ENCODE assay signal across 20 cellular contexts in the genomic region with DNA sequence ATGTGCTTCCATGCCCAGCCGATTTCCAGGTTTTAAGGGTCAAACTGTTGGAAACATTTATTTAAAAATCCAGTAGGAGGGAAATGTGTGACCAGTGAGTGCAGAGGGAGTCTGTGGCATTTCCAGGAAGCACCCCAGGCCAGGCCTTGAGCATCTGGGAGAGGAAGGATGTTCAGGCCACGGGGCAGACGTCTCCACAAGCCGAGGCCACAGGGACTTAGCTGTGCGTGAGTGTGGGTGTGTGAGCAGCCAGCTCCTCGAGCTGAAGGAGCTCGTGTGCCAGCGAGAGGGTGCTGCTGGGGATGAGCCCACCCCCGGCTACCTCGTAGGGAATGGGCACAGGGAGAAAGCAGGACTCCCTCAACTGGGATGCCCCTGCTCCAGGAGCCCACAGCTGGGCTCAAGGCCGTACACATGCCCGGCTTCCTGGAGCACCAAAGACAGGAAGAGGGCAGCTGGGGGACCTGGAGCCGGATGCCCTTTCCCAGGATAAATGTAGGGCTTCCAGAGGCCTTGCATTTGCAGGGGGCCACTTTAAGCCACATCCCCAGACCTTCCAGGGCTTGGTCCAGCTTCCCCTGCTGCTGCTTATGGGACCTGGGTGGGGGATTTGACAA. TPM values are rescaled to one million over a fixed set of nuclear protein-coding genes. Genes with fewer than 3 reads are reported as not detected.
DNase-seq lines count a peak whose midpoint lies in the region; ATAC-seq and TF ChIP-seq lines count a peak whose summit lies in the region.
"Had no signal": no experiment of that assay in that cellular context is flagged by ENCODE, and none has a peak within 500 bp of the region (broad histone marks: within the 10 kb centered on the region; RNA-seq: fewer than 3 reads in every experiment).

No MANE protein-coding gene starts in this region.

- H3K4me1 ChIP-seq in IMR-90 (ENCODE audit: control insufficient read depth, insufficient read depth, low read length) (no peaks in the 10 kb centered on the region), spleen (peaks cover 0 to 37% (median 17%) of the 10 kb centered on the region in 6 donors)
- no peaks in the 10 kb centered on the region for H3K4me1 ChIP-seq in naive thymus-derived CD4-positive, alpha-beta T cell (ENCODE audit: control insufficient read depth in 2 of 2, insufficient read depth in 2 of 2, low read length in 2 of 2)
- H3K4me1 ChIP-seq: Caco-2 had no signal

- H4K5ac ChIP-seq in IMR-90 (ENCODE audit: low read depth, low read length), result no peak overlapping the region

- TF ChIP-seq RAD21 in IMR-90 (IDR thresholded peaks at IDR 0.05; ENCODE audit: low read length), result no peak

- H4K91ac ChIP-seq in IMR-90 (ENCODE audit: insufficient read depth, low read depth, low read length), result no peak overlapping the region

- DNase-seq in NCI-H82 (lab: John Stamatoyannopoulos, UW) (peak; percentile 60), NCI-H82 treated with DMSO at 0.1 percent for 48 hours (lab: John Stamatoyannopoulos, UW; ENCODE audit: unreplicated experiment) (no peak), IMR-90 (no peak), UCSD-AML1 (lab: John Stamatoyannopoulos, UW; ENCODE audit: unreplicated experiment) (peak; percentile 42), spleen (no peak)
- no peak for DNase-seq in naive thymus-derived CD4-positive, alpha-beta T cell
- DNase-seq: 8988T; Caco-2; CD4-positive, CD25-positive, alpha-beta regulatory T cell; CD8-positive, alpha-beta T cell; DMS153; DMS79 treated with DMSO at 0.1 percent for 48 hours; GF-D8; GM23248; H7; HCEC 1CT had no signal

- H2AFZ ChIP-seq in IMR-90 (replicated peaks; ENCODE audit: low read length, poor library complexity), result no peak overlapping the region
- H2AFZ ChIP-seq: GM23248 had no signal

- intact Hi-C loops in IMR-90 (cut with micrococcal nuclease) (no loop called here), spleen (cut with DNase I; ENCODE audit: low total_unique reads) (no loop called here)
- intact Hi-C loops in naive thymus-derived CD4-positive, alpha-beta T cell (cut with micrococcal nuclease), result no loop called here

- H3K36me3 Mint-ChIP-seq in naive thymus-derived CD4-positive, alpha-beta T cell, result peaks cover 0 to 4% (median 0%) of the 10 kb centered on the region in 5 donors
- H3K36me3 Mint-ChIP-seq: CD4-positive, CD25-positive, alpha-beta regulatory T cell; CD8-positive, alpha-beta T cell had no signal

- H2BK20ac ChIP-seq in IMR-90 (ENCODE audit: low read depth, low read length), result no peak overlapping the region

- H3K4me3 ChIP-seq in IMR-90 (ENCODE audit: insufficient read depth, low read depth, low read length), result no peak overlapping the region
- peak overlapping the region in 1 of 8 donors; percentile 7 for H3K4me3 ChIP-seq in spleen
- H3K4me3 ChIP-seq in naive thymus-derived CD4-positive, alpha-beta T cell (ENCODE audit: low read length), result no peak overlapping the region
- H3K4me3 ChIP-seq: BLaER1, GM23248 had no signal

- H2AK5ac ChIP-seq in IMR-90 (ENCODE audit: low read depth, low read length), result no peak overlapping the region

- no peaks in the 10 kb centered on the region for H3K9me3 Mint-ChIP-seq in naive thymus-derived CD4-positive, alpha-beta T cell
- H3K9me3 Mint-ChIP-seq: CD8-positive, alpha-beta T cell had no signal

- no peak overlapping the region for H3K18ac ChIP-seq in IMR-90 (ENCODE audit: low read depth, low read length)

- 81% methylated on average over 3 of the region's 13 CpGs; no CpG with 5 or more reads in 1 of the 2 experiments for WGBS in IMR-90 (ENCODE audit: extremely low coverage in 2 of 2, insufficient read length in 1 of 2), 2 experiments
- 42 to 55% (median 49%) methylated on average over 5 to 13 of the region's 13 CpGs for whole genome bisulfite sequencing in spleen, 5 donors

- H3K14ac ChIP-seq in IMR-90 (replicated peaks; ENCODE audit: low read depth, low read length), result no peak overlapping the region

- H4K20me1 ChIP-seq in IMR-90 (ENCODE audit: insufficient read depth, low read length), result peaks cover 4% of the 10 kb centered on the region; the same call in 1 of the 2 replicates

- no peak overlapping the region for H2BK120ac ChIP-seq in IMR-90 (ENCODE audit: low read depth, low read length)

- in situ Hi-C loops in IMR-90 (cut with MboI; ENCODE audit: low sequenced_read_pairs), result no loop called here

- no peaks in the 10 kb centered on the region for H3K4me1 Mint-ChIP-seq in naive thymus-derived CD4-positive, alpha-beta T cell
- H3K4me1 Mint-ChIP-seq: B cell; CD4-positive, CD25-positive, alpha-beta regulatory T cell had no signal

- H3K36me3 ChIP-seq in IMR-90 (ENCODE audit: control insufficient read depth, insufficient read depth, low read length), result peaks cover 2% of the 10 kb centered on the region; the same call in 1 of the 2 replicates
- no peaks in the 10 kb centered on the region for H3K36me3 ChIP-seq in spleen
- H3K36me3 ChIP-seq in naive thymus-derived CD4-positive, alpha-beta T cell (ENCODE audit: control insufficient read depth in 2 of 3, insufficient read depth in 3 of 3, low read length in 3 of 3), result no peaks in the 10 kb centered on the region
- H3K36me3 ChIP-seq: BLaER1 had no signal

- H2AK9ac ChIP-seq in IMR-90 (replicated peaks; ENCODE audit: low read depth, low read length, poor library complexity), result peak overlapping the region; percentile 11

- CTCF ChIA-PET in IMR-90 (lab: Yijun Ruan, JAX), result no interaction called here
- CTCF ChIA-PET in naive thymus-derived CD4-positive, alpha-beta T cell (lab: Charles Lee), result no interaction called here

- no peak overlapping the region for H2BK15ac ChIP-seq in IMR-90 (ENCODE audit: low read depth, low read length)

- H3K9me3 ChIP-seq in IMR-90 (ENCODE audit: control insufficient read depth, insufficient read depth, low read length), result no peaks in the 10 kb centered on the region
- no peaks in the 10 kb centered on the region for H3K9me3 ChIP-seq in spleen
- no peaks in the 10 kb centered on the region for H3K9me3 ChIP-seq in naive thymus-derived CD4-positive, alpha-beta T cell (ENCODE audit: control insufficient read depth in 2 of 3, low read length in 3 of 3)
- H3K9me3 ChIP-seq: BLaER1, Caco-2 had no signal

- POLR2A ChIA-PET in IMR-90 (lab: Charles Lee; ENCODE audit: unreplicated experiment), result no interaction called here
- POLR2A ChIA-PET in naive thymus-derived CD4-positive, alpha-beta T cell (lab: Charles Lee), result interaction anchor here (0.9 kb wide), 1 partner anchor 9 kb away, joined by 4 read pairs; no protein-coding TSS in a partner anchor

- H3K56ac ChIP-seq in IMR-90 (ENCODE audit: extremely low read depth, insufficient read depth, low read length), result no peak overlapping the region

- H3K79me1 ChIP-seq in IMR-90 (ENCODE audit: low read depth in 1 of 2, low read length in 2 of 2), result no peaks in the 10 kb centered on the region

- H3K27ac Mint-ChIP-seq in naive thymus-derived CD4-positive, alpha-beta T cell, result no peak overlapping the region
- H3K27ac Mint-ChIP-seq: B cell; CD4-positive, CD25-positive, alpha-beta regulatory T cell; CD8-positive, alpha-beta T cell had no signal

- no peak overlapping the region for H3K9ac ChIP-seq in IMR-90 (ENCODE audit: low read depth, low read length)
- H3K9ac ChIP-seq: BLaER1, GM23248 had no signal

- H3K23ac ChIP-seq in IMR-90 (ENCODE audit: low read depth, low read length), result no peak overlapping the region

- H3K4me3 Mint-ChIP-seq in naive thymus-derived CD4-positive, alpha-beta T cell, result no peak overlapping the region
- H3K4me3 Mint-ChIP-seq: B cell; CD4-positive, CD25-positive, alpha-beta regulatory T cell; CD8-positive, alpha-beta T cell had no signal

- dilution Hi-C loops in IMR-90 (cut with HindIII; ENCODE audit: low sequenced_read_pairs, unreplicated experiment), result no loop called here

- BruUV-seq in IMR-90 (replicated peaks; lab: Mats Ljungman, UMichigan), result no TSS peak

- H3K4me2 ChIP-seq in IMR-90 (ENCODE audit: low read depth, low read length), result no peak overlapping the region
- H3K4me2 ChIP-seq: BLaER1 had no signal

- TF ChIP-seq POLR2A in IMR-90 (IDR thresholded peaks at IDR 0.05; ENCODE audit: low read depth, low read length) (no peak), spleen (IDR thresholded peaks at IDR 0.05) (no peak)

- peaks cover 22% of the 10 kb centered on the region; the same call in 1 of the 2 replicates for H3K27me3 ChIP-seq in IMR-90 (ENCODE audit: control insufficient read depth, insufficient read depth, low read length)
- H3K27me3 ChIP-seq in spleen (replicated peaks in 1 of 7), result peaks cover 0 to 76% (median 11%) of the 10 kb centered on the region in 7 donors
- H3K27me3 ChIP-seq in naive thymus-derived CD4-positive, alpha-beta T cell (ENCODE audit: control insufficient read depth in 2 of 2, insufficient read depth in 2 of 2, low read length in 2 of 2), result no peaks in the 10 kb centered on the region

- H4K8ac ChIP-seq in IMR-90 (ENCODE audit: low read depth in 2 of 2, low read length in 2 of 2), result no peak overlapping the region

- H3K27me3 Mint-ChIP-seq in naive thymus-derived CD4-positive, alpha-beta T cell, result peaks cover 26 to 41% (median 35%) of the 10 kb centered on the region in 5 donors

- H2BK5ac ChIP-seq in IMR-90 (ENCODE audit: low read depth, low read length, poor library complexity, severe bottlenecking), result no peak overlapping the region

- TF ChIP-seq CTCF in IMR-90 (conservative IDR thresholded peaks at IDR 0.05; ENCODE audit: low read depth, low read length) (no peak), spleen (IDR thresholded peaks at IDR 0.05 in 8 of 11, conservative IDR thresholded peaks at IDR 0.05 in 3 of 11) (no peak)

- ATAC-seq in IMR-90 (ENCODE audit: low read depth) (no peak), GM21786 (IDR thresholded peaks at IDR 0.05; ENCODE audit: unreplicated experiment) (no peak)
- ATAC-seq in naive thymus-derived CD4-positive, alpha-beta T cell, result no peak
- ATAC-seq: CD8-positive, alpha-beta T cell had no signal

- H3K9me1 ChIP-seq in IMR-90 (ENCODE audit: insufficient read depth, low read length), result no peaks in the 10 kb centered on the region

- no peak overlapping the region for H3K4ac ChIP-seq in IMR-90 (ENCODE audit: low read depth, low read length)

- no peak overlapping the region for H3K27ac ChIP-seq in IMR-90 (ENCODE audit: insufficient read depth, low read length)
- H3K27ac ChIP-seq in spleen, result peak overlapping the region in 7 of 8 donors; percentile 22 to 65 (median 49)
- no peak overlapping the region for H3K27ac ChIP-seq in naive thymus-derived CD4-positive, alpha-beta T cell (ENCODE audit: low read depth, low read length)
- H3K27ac ChIP-seq: BLaER1, C4-2B, GM23248 had no signal

RNA-seq across cellular contexts. Expression of a gene that starts 12.5 kb away (rescaled TPM):
- total RNA-seq in IMR-90 (2012; rRNA removed) (20.8 and 23.3 TPM in 2 replicates), spleen (10 to 100 TPM in 1 of 7 donors, 1 to 10 TPM in 5, under 1 TPM in 1; 0.60 to 14.0 (median 7.3) TPM)
- polyA plus RNA-seq in IMR-90 (2012; rRNA removed) (39.5 and 47.0 TPM in 2 replicates), spleen (under 1 TPM; 0.04 to 0.48 (median 0.15) TPM)
- 40.9 and 41.7 TPM in 2 replicates for polyA plus RNA-seq in IMR-90 (2012; cell fraction: cytosol; rRNA removed)
- polyA plus RNA-seq in IMR-90 (2012; cell fraction: nucleus; rRNA removed; ENCODE audit: low replicate concordance), result 52.2 and 63.8 TPM in 2 replicates
- total RNA-seq in naive thymus-derived CD4-positive, alpha-beta T cell, result 10 to 100 TPM in 1 of 5 experiments, under 1 TPM in 3, not detected in 1; 0.11 to 98.0 (median 0.35) TPM
- polyA plus RNA-seq in naive thymus-derived CD4-positive, alpha-beta T cell, result not detected

RNA-seq across cellular contexts. Expression of a gene that starts 48.9 kb away (rescaled TPM):
- total RNA-seq in IMR-90 (2012; rRNA removed), result 9.4 and 15.1 TPM in 2 replicates
- 30.3 and 33.4 TPM in 2 replicates for polyA plus RNA-seq in IMR-90 (2012; rRNA removed)
- 42.5 and 47.9 TPM in 2 replicates for polyA plus RNA-seq in IMR-90 (2012; cell fraction: cytosol; rRNA removed)
- polyA plus RNA-seq in IMR-90 (2012; cell fraction: nucleus; rRNA removed; ENCODE audit: low replicate concordance), result 50.0 and 67.2 TPM in 2 replicates
- total RNA-seq in spleen, result 10 to 100 TPM; 20.3 to 47.4 (median 29.0) TPM
- 10 to 100 TPM in 2 of 3 donors, 1 to 10 TPM in 1; 9.7 to 22.2 (median 18.9) TPM for polyA plus RNA-seq in spleen
- 10 to 100 TPM; 20.3 to 26.5 (median 21.7) TPM for total RNA-seq in naive thymus-derived CD4-positive, alpha-beta T cell
- polyA plus RNA-seq in naive thymus-derived CD4-positive, alpha-beta T cell, result 1 to 10 TPM; 7.5 to 8.7 TPM

Comparison
In these comparisons a context has a peak if more than half of its experiments do, and no peak if none do; other contexts are left out.
1. DNase-seq: peak in NCI-H82 (single experiment) and UCSD-AML1 (single experiment); none in NCI-H82 treated with DMSO at 0.1 percent for 48 hours (single experiment), IMR-90 (single experiment), spleen (single experiment) and naive thymus-derived CD4-positive, alpha-beta T cell (0 of 9).
2. H3K27ac ChIP-seq: peak in spleen (7 of 8); none in IMR-90 (single experiment) and naive thymus-derived CD4-positive, alpha-beta T cell (single experiment).